ENCODE assay signal across 19 cellular contexts in genomic region chr15:88572030-88572333, GRCh38.
"Had no signal": no experiment of that assay in that cellular context is flagged by ENCODE, and none has a peak within 500 bp of the region (broad histone marks: within the 10 kb centered on the region; RNA-seq: fewer than 3 reads in every experiment).

No MANE protein-coding gene starts in this region.

- H3K9me3 Mint-ChIP-seq: activated CD4-positive, alpha-beta T cell treated with anti-CD3 and anti-CD28 coated beads, Interleukin-2, amount 10 ng/mL, durations not matched to agents 7 days and 5 days; activated naive CD8-positive, alpha-beta T cell treated with anti-CD3 and anti-CD28 coated beads for 36 hours; activated T-cell treated with anti-CD3 and anti-CD28 coated beads, Interleukin-2, amount 50 U/mL, for 72 hours; immature natural killer cell; mesothelial cell of epicardium; T-helper 2 cell treated with Interferon-gamma antibody and Interleukin-4, amounts not matched to agents 5 μg/mL and 100 μg/mL, for 36 hours had no signal

- H3K36me3 Mint-ChIP-seq: activated naive CD8-positive, alpha-beta T cell treated with anti-CD3 and anti-CD28 coated beads for 36 hours; immature natural killer cell; mesothelial cell of epicardium had no signal

- H3K4me3 ChIP-seq: lung, ovary, upper lobe of left lung had no signal

- H3K27me3 ChIP-seq: brain microvascular endothelial cell, ovary, upper lobe of left lung had no signal

- DNase-seq: activated CD4-positive, alpha-beta T cell treated with anti-CD3 and anti-CD28 coated beads, Interleukin-2, amount 10 ng/mL, durations not matched to agents 7 days and 5 days; activated CD8-positive, alpha-beta memory T cell treated with anti-CD3 and anti-CD28 coated beads, Interleukin-2, amount 50 U/mL, for 48 hours; activated gamma-delta T cell; activated naive CD8-positive, alpha-beta T cell treated with anti-CD3 and anti-CD28 coated beads for 36 hours; activated T-cell treated with anti-CD3 and anti-CD28 coated beads, Interleukin-2, amount 50 U/mL, for 72 hours; brain microvascular endothelial cell; cerebellar nuclear complex; effector CD8-positive, alpha-beta T cell; foreskin fibroblast; glutamatergic neuron; immature natural killer cell; ovary; stimulated activated CD4-positive, alpha-beta T cell treated with anti-CD3 and anti-CD28 coated beads, Interleukin-2, amount 100 ng/mL, for 48 hours; stimulated activated naive CD4-positive, alpha-beta T cell treated with Interleukin-2 at 50 U/mL for 16 hours; SW 1271; upper lobe of left lung had no signal

- H3K27ac ChIP-seq: brain microvascular endothelial cell, ovary, upper lobe of left lung had no signal

- ATAC-seq: activated T-cell treated with anti-CD3 and anti-CD28 coated beads, Interleukin-2, amount 50 U/mL, for 72 hours had no signal

- H3K36me3 ChIP-seq: brain microvascular endothelial cell, ovary, upper lobe of left lung had no signal

- H3K27ac Mint-ChIP-seq: activated CD4-positive, alpha-beta T cell treated with anti-CD3 and anti-CD28 coated beads, Interleukin-2, amount 10 ng/mL, durations not matched to agents 7 days and 5 days; activated naive CD8-positive, alpha-beta T cell treated with anti-CD3 and anti-CD28 coated beads for 36 hours; activated T-cell treated with anti-CD3 and anti-CD28 coated beads, Interleukin-2, amount 50 U/mL, for 72 hours; immature natural killer cell; T-helper 2 cell treated with Interferon-gamma antibody and Interleukin-4, amounts not matched to agents 5 μg/mL and 100 μg/mL, for 36 hours had no signal

- H3K4me1 ChIP-seq: upper lobe of left lung had no signal

- H3K9me3 ChIP-seq: ovary, upper lobe of left lung had no signal
